ENCODE assay signal across 17 cellular contexts in the genomic region with DNA sequence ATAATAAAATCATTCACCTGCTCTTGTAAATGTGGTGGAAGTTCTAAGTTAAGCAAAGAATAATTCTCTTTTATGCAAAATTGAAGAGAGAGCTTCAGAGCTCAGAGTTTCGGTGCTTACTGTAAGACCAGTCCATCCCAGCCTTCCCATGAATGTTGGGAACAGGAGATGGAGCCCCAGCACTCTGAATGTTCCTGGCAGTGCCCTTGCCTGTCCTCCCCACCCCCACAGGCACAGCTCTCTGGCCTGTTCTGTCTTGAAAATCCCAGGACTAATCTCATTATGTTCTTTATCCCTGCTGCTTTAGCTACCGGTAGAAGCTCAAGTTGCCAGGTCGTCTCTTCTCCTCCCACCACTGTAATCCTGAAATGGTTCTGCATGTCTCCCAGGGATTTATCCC. TPM values are rescaled to one million over a fixed set of nuclear protein-coding genes. Genes with fewer than 3 reads are reported as not detected.
DNase-seq lines count a peak whose midpoint lies in the region; ATAC-seq and TF ChIP-seq lines count a peak whose summit lies in the region.
"Had no signal": no experiment of that assay in that cellular context is flagged by ENCODE, and none has a peak within 500 bp of the region (broad histone marks: within the 10 kb centered on the region; RNA-seq: fewer than 3 reads in every experiment).

No MANE protein-coding gene starts in this region.

- H3K27ac Mint-ChIP-seq in T-helper 17 cell (no peak overlapping the region), progenitor cell of endocrine pancreas (no peak overlapping the region)
- H3K27ac Mint-ChIP-seq: CD4-positive, alpha-beta T cell; HFFc6 had no signal

- H3K36me3 Mint-ChIP-seq in T-helper 17 cell (ENCODE audit: low read depth) (no peaks in the 10 kb centered on the region), progenitor cell of endocrine pancreas (ENCODE audit: insufficient read depth) (no peaks in the 10 kb centered on the region)

- no peak overlapping the region for H3K4me3 ChIP-seq in BE2C (ENCODE audit: low read depth, low read length)

- H3K4me1 ChIP-seq in BE2C: no peaks in the 10 kb centered on the region

- peaks cover 7% of the 10 kb centered on the region for H3K27me3 ChIP-seq in BE2C

- ATAC-seq in T-helper 17 cell: no peak
- ATAC-seq: HepG2 had no signal

- TF ChIP-seq CTCF in BE2C (IDR thresholded peaks at IDR 0.05; ENCODE audit: low read depth, low read length) (no peak), progenitor cell of endocrine pancreas (IDR thresholded peaks at IDR 0.05; ENCODE audit: unreplicated experiment) (no peak)

- H3K4me3 Mint-ChIP-seq in T-helper 17 cell: no peak overlapping the region
- H3K4me3 Mint-ChIP-seq in progenitor cell of endocrine pancreas (ENCODE audit: low read depth): no peak overlapping the region
- H3K4me3 Mint-ChIP-seq: CD4-positive, alpha-beta T cell; HFFc6 had no signal

- peaks cover 3% of the 10 kb centered on the region for H3K9me3 Mint-ChIP-seq in progenitor cell of endocrine pancreas (ENCODE audit: low read depth)

- H3K9me3 ChIP-seq in BE2C (no peaks in the 10 kb centered on the region), T-helper 17 cell (ENCODE audit: control insufficient read depth, low read length, poor library complexity, severe bottlenecking) (no peaks in the 10 kb centered on the region)

- H3K36me3 ChIP-seq in BE2C: no peaks in the 10 kb centered on the region

- peak; percentile 47 for DNase-seq in BE2C
- peak; percentile 99 for DNase-seq in NCI-H82 (lab: John Stamatoyannopoulos, UW)
- DNase-seq in ecto neural progenitor cell (ENCODE audit: low spot score): peak; percentile 49
- peak; percentile 4 for DNase-seq in retina
- DNase-seq in midbrain (lab: John Stamatoyannopoulos, UW): no peak
- DNase-seq in T-helper 17 cell: no peak
- no peak for DNase-seq in progenitor cell of endocrine pancreas (ENCODE audit: low spot score, unreplicated experiment)
- DNase-seq: 8988T; ACHN; C1 segment of cervical spinal cord; Calu3; CD4-positive, alpha-beta T cell; DND-41; GDM1; HCEC 1CT; HFFc6 had no signal

- peaks cover 8% of the 10 kb centered on the region for H3K27me3 Mint-ChIP-seq in T-helper 17 cell
- peaks cover 15% of the 10 kb centered on the region for H3K27me3 Mint-ChIP-seq in progenitor cell of endocrine pancreas

- H3K4me1 Mint-ChIP-seq in T-helper 17 cell (no peaks in the 10 kb centered on the region), progenitor cell of endocrine pancreas (ENCODE audit: low read depth) (no peaks in the 10 kb centered on the region)

RNA-seq across cellular contexts. Expression of gene LHFPL3, which starts 29.1 kb away (rescaled TPM):
- polyA plus RNA-seq in BE2C (2012; ENCODE audit: insufficient read depth, insufficient read length, low read depth): not detected
- total RNA-seq in T-helper 17 cell (not detected), progenitor cell of endocrine pancreas (not detected in 2 replicates)
- total RNA-seq: Calu3; CD4-positive, alpha-beta T cell; HepG2; HFFc6 had no signal
- polyA plus RNA-seq: HepG2 had no signal

Comparison
In these comparisons a context has a peak if more than half of its experiments do, and no peak if none do; other contexts are left out.
1. DNase-seq: peak in BE2C (single experiment), NCI-H82 (single experiment), ecto neural progenitor cell (single experiment) and retina (single experiment); none in midbrain (single experiment), T-helper 17 cell (0 of 3) and progenitor cell of endocrine pancreas (single experiment).